15 cellular contexts compared by ENCODE assay signal in genomic region chr3:69252631-69253030, GRCh38.
"Had no signal": no experiment of that assay in that cellular context is flagged by ENCODE, and none has a peak within 500 bp of the region (broad histone marks: within the 10 kb centered on the region; RNA-seq: fewer than 3 reads in every experiment).

No MANE protein-coding gene starts in this region.

- H3K4me3 ChIP-seq: gastroesophageal sphincter, testis, uterus had no signal

- H3K36me3 Mint-ChIP-seq: activated CD4-positive, alpha-beta memory T cell treated with anti-CD3 and anti-CD28 coated beads for 36 hours; activated naive CD8-positive, alpha-beta T cell treated with anti-CD3 and anti-CD28 coated beads, Interleukin-2, amount 10 ng/mL, durations not matched to agents 7 days and 5 days; natural killer cell treated with Interleukin-12 subunit alpha and Interleukin-12 subunit beta and Interleukin-15 and Interleukin-18, amount 100 ng/mL, for 72 hours had no signal

- H3K36me3 ChIP-seq: gastroesophageal sphincter, uterus had no signal

- H3K27me3 ChIP-seq: gastroesophageal sphincter, testis, uterus had no signal

- H3K27ac Mint-ChIP-seq: activated CD4-positive, alpha-beta memory T cell treated with anti-CD3 and anti-CD28 coated beads for 36 hours; activated naive CD8-positive, alpha-beta T cell treated with anti-CD3 and anti-CD28 coated beads, Interleukin-2, amount 10 ng/mL, durations not matched to agents 7 days and 5 days; stimulated activated naive CD8-positive, alpha-beta T cell treated with anti-CD3 and anti-CD28 coated beads, Interleukin-15, Interleukin-2, amounts not matched to agents 100 ng/mL and 50 ng/mL, for 24 hours; T-helper 2 cell treated with Interferon-gamma antibody and Interleukin-4, amounts not matched to agents 5 μg/mL and 100 μg/mL, for 36 hours had no signal

- H3K4me1 ChIP-seq: gastroesophageal sphincter, testis had no signal

- ATAC-seq: gastroesophageal sphincter; natural killer cell treated with Interleukin-12 subunit alpha and Interleukin-12 subunit beta and Interleukin-15 and Interleukin-18, amount 100 ng/mL, for 72 hours had no signal

- DNase-seq: activated CD4-positive, alpha-beta memory T cell treated with anti-CD3 and anti-CD28 coated beads for 36 hours; activated CD4-positive, alpha-beta T cell treated with anti-CD3 and anti-CD28 coated beads for 1 hour; activated gamma-delta T cell treated with Interleukin-2 at 50 U/mL for 16 hours; activated naive CD8-positive, alpha-beta T cell treated with anti-CD3 and anti-CD28 coated beads, Interleukin-2, amount 10 ng/mL, durations not matched to agents 7 days and 5 days; activated T-cell treated with anti-CD3 and anti-CD28 coated beads, Interleukin-2, amount 50 U/mL, for 48 hours; anterior cingulate cortex; stimulated activated CD4-positive, alpha-beta T cell treated with anti-CD3 and anti-CD28 coated beads, Interleukin-4, amount 100 ng/mL, for 1 hour; stimulated activated CD8-positive, alpha-beta memory T cell treated with anti-CD3 and anti-CD28 coated beads, Interleukin-4, amount 100 ng/mL, for 48 hours; SW 1271; testis; uterus had no signal

- H3K9me3 ChIP-seq: gastroesophageal sphincter, testis, uterus had no signal

- H3K27ac ChIP-seq: gastroesophageal sphincter, testis, uterus had no signal

- H3K4me3 Mint-ChIP-seq: activated CD4-positive, alpha-beta memory T cell treated with anti-CD3 and anti-CD28 coated beads for 36 hours; activated naive CD8-positive, alpha-beta T cell treated with anti-CD3 and anti-CD28 coated beads, Interleukin-2, amount 10 ng/mL, durations not matched to agents 7 days and 5 days; natural killer cell treated with Interleukin-12 subunit alpha and Interleukin-12 subunit beta and Interleukin-15 and Interleukin-18, amount 100 ng/mL, for 72 hours; stimulated activated naive CD8-positive, alpha-beta T cell treated with anti-CD3 and anti-CD28 coated beads, Interleukin-15, Interleukin-2, amounts not matched to agents 100 ng/mL and 50 ng/mL, for 24 hours; T-helper 2 cell treated with Interferon-gamma antibody and Interleukin-4, amounts not matched to agents 5 μg/mL and 100 μg/mL, for 36 hours had no signal

- H3K9me3 Mint-ChIP-seq: activated CD4-positive, alpha-beta memory T cell treated with anti-CD3 and anti-CD28 coated beads for 36 hours; activated naive CD8-positive, alpha-beta T cell treated with anti-CD3 and anti-CD28 coated beads, Interleukin-2, amount 10 ng/mL, durations not matched to agents 7 days and 5 days; natural killer cell treated with Interleukin-12 subunit alpha and Interleukin-12 subunit beta and Interleukin-15 and Interleukin-18, amount 100 ng/mL, for 72 hours; stimulated activated naive CD8-positive, alpha-beta T cell treated with anti-CD3 and anti-CD28 coated beads, Interleukin-15, Interleukin-2, amounts not matched to agents 100 ng/mL and 50 ng/mL, for 24 hours; T-helper 2 cell treated with Interferon-gamma antibody and Interleukin-4, amounts not matched to agents 5 μg/mL and 100 μg/mL, for 36 hours had no signal

- H3K27me3 Mint-ChIP-seq: activated CD4-positive, alpha-beta memory T cell treated with anti-CD3 and anti-CD28 coated beads for 36 hours had no signal
